ENCODE assay signal across 21 cellular contexts in genomic region chr10:28948045-28948444, GRCh38.
"Had no signal": no experiment of that assay in that cellular context is flagged by ENCODE, and none has a peak within 500 bp of the region (broad histone marks: within the 10 kb centered on the region; RNA-seq: fewer than 3 reads in every experiment).

No MANE protein-coding gene starts in this region.

- H3K4me2 ChIP-seq: smooth muscle cell had no signal

- ATAC-seq: natural killer cell; stimulated activated memory B cell treated with anti-CD40 and anti-IgM and Interleukin-4, amounts not matched to agents 10 μg/mL and 1 μg/mL and 100 μg/mL, for 72 hours; WTC11 had no signal

- FAIRE-seq: urothelium cell line had no signal

- H3K4me1 ChIP-seq: ascending aorta, stomach, suprapubic skin, tibial nerve had no signal

- DNase-seq: activated gamma-delta T cell treated with Interleukin-2 at 50 U/mL for 16 hours; activated T-cell treated with anti-CD3 and anti-CD28 coated beads, Interleukin-2, amount 50 U/mL, for 1 hour; effector CD4-positive, alpha-beta T cell; gastrocnemius medialis; hippocampal formation; left ventricle myocardium inferior; midbrain; natural killer cell; retina; sigmoid colon; stimulated activated CD4-positive, alpha-beta T cell treated with anti-CD3 and anti-CD28 coated beads, Interleukin-15, amount 100 ng/mL, for 24 hours; stomach; T1000 had no signal

- H3K27ac ChIP-seq: ascending aorta, esophagus muscularis mucosa, gastrocnemius medialis, left ventricle myocardium inferior, sigmoid colon, stomach, suprapubic skin, tibial nerve had no signal

- H3K4me3 ChIP-seq: ascending aorta, esophagus muscularis mucosa, gastrocnemius medialis, left ventricle myocardium inferior, sigmoid colon, smooth muscle cell, stomach, suprapubic skin, tibial nerve had no signal

- H3K9me3 ChIP-seq: ascending aorta, sigmoid colon, suprapubic skin had no signal
